ENCODE assay signal across 1 cellular context in genomic region chr2:162107361-162107901, GRCh38.
TF ChIP-seq lines count a peak whose summit lies in the region.

No MANE protein-coding gene starts in this region.

TF ChIP-seq in IMR-90, 13 proteins besides CTCF, POLR2A, EP300 and RAD21:
- TF ChIP-seq FOS (IDR thresholded peaks at IDR 0.05; ENCODE audit: low read depth, low read length) (no peak), RFX5 (IDR thresholded peaks at IDR 0.05; ENCODE audit: low read depth, low read length) (no peak), MAFK (IDR thresholded peaks at IDR 0.05; ENCODE audit: low read depth, low read length) (no peak), RCOR1 (IDR thresholded peaks at IDR 0.05; ENCODE audit: insufficient replicate concordance, low read length) (no peak), MXI1 (IDR thresholded peaks at IDR 0.05; ENCODE audit: borderline replicate concordance, low read depth, low read length) (no peak), BHLHE40 (IDR thresholded peaks at IDR 0.05; ENCODE audit: low read depth, low read length) (no peak), ELK1 (IDR thresholded peaks at IDR 0.05; ENCODE audit: borderline replicate concordance, low read depth, low read length) (no peak), MAZ (IDR thresholded peaks at IDR 0.05; ENCODE audit: borderline replicate concordance, low read depth, low read length) (no peak), NFE2L2 (IDR thresholded peaks at IDR 0.05; ENCODE audit: low read depth, low read length) (no peak), CEBPB (IDR thresholded peaks at IDR 0.05; ENCODE audit: low read depth, low read length) (no peak), USF2 (IDR thresholded peaks at IDR 0.05; ENCODE audit: low read depth, low read length) (no peak), SMC3 (IDR thresholded peaks at IDR 0.05; ENCODE audit: low read depth, low read length) (no peak), CHD1 (IDR thresholded peaks at IDR 0.05; ENCODE audit: low read depth, low read length) (no peak)
